Comparison of ENCODE assay signal across 1 cellular context in genomic region chr5:5360878-5361520, GRCh38.
TF ChIP-seq lines count a peak whose summit lies in the region.

No MANE protein-coding gene starts in this region.

TF ChIP-seq in HepG2, 621 proteins besides CTCF, POLR2A, EP300 and RAD21 (continued from another document and continues in another):
- TF ChIP-seq ZNF574 (CRISPR knock-in tag; IDR thresholded peaks at IDR 0.05) (peak; percentile 33; the same call in 1 of the 2 replicates), RORA (CRISPR knock-in tag; IDR thresholded peaks at IDR 0.05) (no peak), PLSCR1 (CRISPR knock-in tag; IDR thresholded peaks at IDR 0.05; ENCODE audit: borderline replicate concordance) (no peak), CHD2 (IDR thresholded peaks at IDR 0.05; ENCODE audit: low read depth, low read length) (no peak), ZFP82 (CRISPR knock-in tag; IDR thresholded peaks at IDR 0.05; ENCODE audit: borderline replicate concordance) (no peak), JUN (CRISPR knock-in tag; IDR thresholded peaks at IDR 0.05) (no peak), ZBTB46 (CRISPR knock-in tag; IDR thresholded peaks at IDR 0.05; ENCODE audit: borderline replicate concordance) (no peak), ZFP62 (CRISPR knock-in tag; IDR thresholded peaks at IDR 0.05) (no peak), ZNF20 (CRISPR knock-in tag; IDR thresholded peaks at IDR 0.05) (no peak), NR3C1 (CRISPR knock-in tag; IDR thresholded peaks at IDR 0.05) (no peak), KLF6 (CRISPR knock-in tag; IDR thresholded peaks at IDR 0.05) (0 out of 2 replicates have a peak, but pooled peaks have one; percentile 40), ZBTB4 (CRISPR knock-in tag; IDR thresholded peaks at IDR 0.05; ENCODE audit: borderline replicate concordance) (no peak), ZNF30 (CRISPR knock-in tag; IDR thresholded peaks at IDR 0.05) (no peak), ZNF224 (CRISPR knock-in tag; IDR thresholded peaks at IDR 0.05) (0 out of 2 replicates have a peak, but pooled peaks have one; percentile 44), TMF1 (CRISPR knock-in tag; IDR thresholded peaks at IDR 0.05; ENCODE audit: low read depth) (no peak), RFX5 (IDR thresholded peaks at IDR 0.05; ENCODE audit: low read depth, low read length) (no peak), IKZF4 (CRISPR knock-in tag; IDR thresholded peaks at IDR 0.05; ENCODE audit: borderline replicate concordance, low read depth, not compliant biosample characterization) (no peak), ZNF749 (CRISPR knock-in tag; IDR thresholded peaks at IDR 0.05; ENCODE audit: borderline replicate concordance) (no peak), ZNF572 (CRISPR knock-in tag; IDR thresholded peaks at IDR 0.05) (no peak), STAT6 (CRISPR knock-in tag; IDR thresholded peaks at IDR 0.05; ENCODE audit: borderline replicate concordance) (no peak), ZMAT3 (CRISPR knock-in tag; conservative IDR thresholded peaks at IDR 0.05) (0 out of 2 replicates have a peak, but pooled peaks have one; percentile 11), BHLHE40 (IDR thresholded peaks at IDR 0.05; ENCODE audit: low read length) (peak; percentile 82), ZNF460 (CRISPR knock-in tag; IDR thresholded peaks at IDR 0.05; ENCODE audit: borderline replicate concordance) (no peak), ZNF143 (CRISPR knock-in tag; IDR thresholded peaks at IDR 0.05) (no peak), SNAPC5 (CRISPR knock-in tag; IDR thresholded peaks at IDR 0.05; ENCODE audit: borderline replicate concordance) (no peak)
- TF ChIP-seq, protein P1, sequence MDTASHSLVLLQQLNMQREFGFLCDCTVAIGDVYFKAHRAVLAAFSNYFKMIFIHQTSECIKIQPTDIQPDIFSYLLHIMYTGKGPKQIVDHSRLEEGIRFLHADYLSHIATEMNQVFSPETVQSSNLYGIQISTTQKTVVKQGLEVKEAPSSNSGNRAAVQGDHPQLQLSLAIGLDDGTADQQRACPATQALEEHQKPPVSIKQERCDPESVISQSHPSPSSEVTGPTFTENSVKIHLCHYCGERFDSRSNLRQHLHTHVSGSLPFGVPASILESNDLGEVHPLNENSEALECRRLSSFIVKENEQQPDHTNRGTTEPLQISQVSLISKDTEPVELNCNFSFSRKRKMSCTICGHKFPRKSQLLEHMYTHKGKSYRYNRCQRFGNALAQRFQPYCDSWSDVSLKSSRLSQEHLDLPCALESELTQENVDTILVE (CRISPR knock-in tag; IDR thresholded peaks at IDR 0.05) = no peak
- TF ChIP-seq, protein P2, sequence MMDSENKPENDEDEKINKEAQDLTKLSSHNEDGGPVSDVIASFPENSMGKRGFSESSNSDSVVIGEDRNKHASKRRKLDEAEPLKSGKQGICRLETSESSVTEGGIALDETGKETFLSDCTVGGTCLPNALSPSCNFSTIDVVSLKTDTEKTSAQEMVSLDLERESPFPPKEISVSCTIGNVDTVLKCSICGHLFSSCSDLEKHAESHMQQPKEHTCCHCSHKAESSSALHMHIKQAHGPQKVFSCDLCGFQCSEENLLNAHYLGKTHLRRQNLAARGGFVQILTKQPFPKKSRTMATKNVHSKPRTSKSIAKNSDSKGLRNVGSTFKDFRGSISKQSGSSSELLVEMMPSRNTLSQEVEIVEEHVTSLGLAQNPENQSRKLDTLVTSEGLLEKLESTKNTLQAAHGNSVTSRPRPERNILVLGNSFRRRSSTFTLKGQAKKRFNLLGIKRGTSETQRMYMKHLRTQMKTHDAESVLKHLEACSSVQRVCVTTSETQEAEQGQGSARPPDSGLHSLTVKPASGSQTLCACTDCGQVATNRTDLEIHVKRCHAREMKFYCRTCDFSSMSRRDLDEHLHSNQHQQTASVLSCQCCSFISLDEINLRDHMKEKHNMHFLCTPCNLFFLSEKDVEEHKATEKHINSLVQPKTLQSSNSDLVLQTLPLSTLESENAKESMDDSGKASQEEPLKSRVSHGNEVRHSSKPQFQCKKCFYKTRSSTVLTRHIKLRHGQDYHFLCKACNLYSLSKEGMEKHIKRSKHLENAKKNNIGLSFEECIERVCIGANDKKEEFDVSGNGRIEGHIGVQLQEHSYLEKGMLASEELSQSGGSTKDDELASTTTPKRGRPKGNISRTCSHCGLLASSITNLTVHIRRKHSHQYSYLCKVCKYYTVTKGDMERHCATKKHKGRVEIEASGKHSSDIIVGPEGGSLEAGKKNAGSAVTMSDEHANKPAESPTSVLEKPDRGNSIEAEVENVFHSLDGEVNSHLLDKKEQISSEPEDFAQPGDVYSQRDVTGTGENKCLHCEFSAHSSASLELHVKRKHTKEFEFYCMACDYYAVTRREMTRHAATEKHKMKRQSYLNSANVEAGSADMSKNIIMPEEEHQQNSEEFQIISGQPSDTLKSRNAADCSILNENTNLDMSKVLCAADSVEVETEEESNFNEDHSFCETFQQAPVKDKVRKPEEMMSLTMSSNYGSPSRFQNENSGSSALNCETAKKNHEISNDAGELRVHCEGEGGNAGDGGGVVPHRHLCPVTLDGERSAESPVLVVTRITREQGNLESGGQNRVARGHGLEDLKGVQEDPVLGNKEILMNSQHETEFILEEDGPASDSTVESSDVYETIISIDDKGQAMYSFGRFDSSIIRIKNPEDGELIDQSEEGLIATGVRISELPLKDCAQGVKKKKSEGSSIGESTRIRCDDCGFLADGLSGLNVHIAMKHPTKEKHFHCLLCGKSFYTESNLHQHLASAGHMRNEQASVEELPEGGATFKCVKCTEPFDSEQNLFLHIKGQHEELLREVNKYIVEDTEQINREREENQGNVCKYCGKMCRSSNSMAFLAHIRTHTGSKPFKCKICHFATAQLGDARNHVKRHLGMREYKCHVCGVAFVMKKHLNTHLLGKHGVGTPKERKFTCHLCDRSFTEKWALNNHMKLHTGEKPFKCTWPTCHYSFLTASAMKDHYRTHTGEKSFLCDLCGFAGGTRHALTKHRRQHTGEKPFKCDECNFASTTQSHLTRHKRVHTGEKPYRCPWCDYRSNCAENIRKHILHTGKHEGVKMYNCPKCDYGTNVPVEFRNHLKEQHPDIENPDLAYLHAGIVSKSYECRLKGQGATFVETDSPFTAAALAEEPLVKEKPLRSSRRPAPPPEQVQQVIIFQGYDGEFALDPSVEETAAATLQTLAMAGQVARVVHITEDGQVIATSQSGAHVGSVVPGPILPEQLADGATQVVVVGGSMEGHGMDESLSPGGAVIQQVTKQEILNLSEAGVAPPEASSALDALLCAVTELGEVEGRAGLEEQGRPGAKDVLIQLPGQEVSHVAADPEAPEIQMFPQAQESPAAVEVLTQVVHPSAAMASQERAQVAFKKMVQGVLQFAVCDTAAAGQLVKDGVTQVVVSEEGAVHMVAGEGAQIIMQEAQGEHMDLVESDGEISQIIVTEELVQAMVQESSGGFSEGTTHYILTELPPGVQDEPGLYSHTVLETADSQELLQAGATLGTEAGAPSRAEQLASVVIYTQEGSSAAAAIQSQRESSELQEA (CRISPR knock-in tag; IDR thresholded peaks at IDR 0.05; ENCODE audit: not compliant biosample characterization) = no peak
- TF ChIP-seq, protein P3, sequence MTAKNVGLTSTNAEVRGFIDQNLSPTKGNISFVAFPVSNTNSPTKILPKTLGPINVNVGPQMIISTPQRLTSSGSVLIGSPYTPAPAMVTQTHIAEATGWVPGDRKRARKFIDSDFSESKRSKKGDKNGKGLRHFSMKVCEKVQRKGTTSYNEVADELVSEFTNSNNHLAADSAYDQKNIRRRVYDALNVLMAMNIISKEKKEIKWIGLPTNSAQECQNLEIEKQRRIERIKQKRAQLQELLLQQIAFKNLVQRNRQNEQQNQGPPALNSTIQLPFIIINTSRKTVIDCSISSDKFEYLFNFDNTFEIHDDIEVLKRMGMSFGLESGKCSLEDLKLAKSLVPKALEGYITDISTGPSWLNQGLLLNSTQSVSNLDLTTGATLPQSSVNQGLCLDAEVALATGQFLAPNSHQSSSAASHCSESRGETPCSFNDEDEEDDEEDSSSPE (CRISPR knock-in tag; IDR thresholded peaks at IDR 0.05) = peak; percentile 36; the same call in 1 of the 2 replicates
- TF ChIP-seq, protein P4, sequence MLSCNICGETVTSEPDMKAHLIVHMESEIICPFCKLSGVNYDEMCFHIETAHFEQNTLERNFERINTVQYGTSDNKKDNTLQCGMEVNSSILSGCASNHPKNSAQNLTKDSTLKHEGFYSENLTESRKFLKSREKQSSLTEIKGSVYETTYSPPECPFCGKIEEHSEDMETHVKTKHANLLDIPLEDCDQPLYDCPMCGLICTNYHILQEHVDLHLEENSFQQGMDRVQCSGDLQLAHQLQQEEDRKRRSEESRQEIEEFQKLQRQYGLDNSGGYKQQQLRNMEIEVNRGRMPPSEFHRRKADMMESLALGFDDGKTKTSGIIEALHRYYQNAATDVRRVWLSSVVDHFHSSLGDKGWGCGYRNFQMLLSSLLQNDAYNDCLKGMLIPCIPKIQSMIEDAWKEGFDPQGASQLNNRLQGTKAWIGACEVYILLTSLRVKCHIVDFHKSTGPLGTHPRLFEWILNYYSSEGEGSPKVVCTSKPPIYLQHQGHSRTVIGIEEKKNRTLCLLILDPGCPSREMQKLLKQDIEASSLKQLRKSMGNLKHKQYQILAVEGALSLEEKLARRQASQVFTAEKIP (CRISPR knock-in tag; IDR thresholded peaks at IDR 0.05; ENCODE audit: borderline replicate concordance) = no peak
- TF ChIP-seq, protein P5, sequence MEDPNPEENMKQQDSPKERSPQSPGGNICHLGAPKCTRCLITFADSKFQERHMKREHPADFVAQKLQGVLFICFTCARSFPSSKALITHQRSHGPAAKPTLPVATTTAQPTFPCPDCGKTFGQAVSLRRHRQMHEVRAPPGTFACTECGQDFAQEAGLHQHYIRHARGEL (CRISPR knock-in tag; IDR thresholded peaks at IDR 0.05) = no peak
